ENCODE assay signal across 1 cellular context in genomic region chr4:183172881-183173280, GRCh38.
TF ChIP-seq lines count a peak whose summit lies in the region.

No MANE protein-coding gene starts in this region.

TF ChIP-seq in IMR-90, 13 proteins besides CTCF, POLR2A, EP300 and RAD21 (continued from another document):
- TF ChIP-seq MAZ (IDR thresholded peaks at IDR 0.05; ENCODE audit: borderline replicate concordance, low read depth, low read length) (no peak), RFX5 (IDR thresholded peaks at IDR 0.05; ENCODE audit: low read depth, low read length) (no peak)
